Comparison of ENCODE assay signal across 8 cellular contexts in genomic region chr7:157432957-157433576, GRCh38.
A peak's percentile ranks its signal among the peaks of the same experiment; 100 is the strongest.
DNase-seq lines count a peak whose midpoint lies in the region; ATAC-seq and TF ChIP-seq lines count a peak whose summit lies in the region.

No MANE protein-coding gene starts in this region.

- ATAC-seq in HG02571 (IDR thresholded peaks at IDR 0.05; ENCODE audit: unreplicated experiment) (no peak), GM21737 (IDR thresholded peaks at IDR 0.05; ENCODE audit: unreplicated experiment) (no peak)

- intact Hi-C loops in head of caudate nucleus (cut with DNase I), result loop anchor here (10.0 kb wide), 1 partner anchor 442 kb away; no protein-coding TSS in a partner anchor

- peak; percentile 83 for TF ChIP-seq CTCF in RWPE1 (conservative IDR thresholded peaks at IDR 0.05; ENCODE audit: low read depth)

- POLR2A ChIA-PET in RWPE1 (lab: Yijun Ruan, JAX; ENCODE audit: low non-redundant PET), result no interaction called here

- no peak overlapping the region for H3K27ac ChIP-seq in RWPE1

- CTCF ChIA-PET in RWPE1 (lab: Yijun Ruan, JAX), result interaction anchor here (0.6 kb wide), 1 partner anchor 181 kb away, joined by 3 read pairs; no protein-coding TSS in a partner anchor

- DNase-seq in DMS53 (lab: John Stamatoyannopoulos, UW), result peak; percentile 88
- peak; percentile 22 for DNase-seq in HS-5 (ENCODE audit: low read depth)
- DNase-seq in RWPE1 (ENCODE audit: low spot score), result peak; percentile 19
- peak; percentile 60 for DNase-seq in activated naive CD4-positive, alpha-beta T cell treated with Interleukin-2 at 50 U/mL for 16 hours
- peak in 38 of 42 donors; percentile 31 to 83 (median 64) for DNase-seq in head of caudate nucleus
- peak; percentile 4 for DNase-seq in renal cortical epithelial cell (ENCODE audit: low read depth)

Comparison
In these comparisons a context has a peak if more than half of its experiments do, and no peak if none do; other contexts are left out.
1. DNase-seq: peak in every context shown above with its lines; median percentile 88 in DMS53; 64 in head of caudate nucleus; 60 in activated naive CD4-positive, alpha-beta T cell treated with Interleukin-2 at 50 U/mL for 16 hours; 22 in HS-5; 19 in RWPE1; 4 in renal cortical epithelial cell.